ENCODE assay signal across 1 cellular context in the genomic region with DNA sequence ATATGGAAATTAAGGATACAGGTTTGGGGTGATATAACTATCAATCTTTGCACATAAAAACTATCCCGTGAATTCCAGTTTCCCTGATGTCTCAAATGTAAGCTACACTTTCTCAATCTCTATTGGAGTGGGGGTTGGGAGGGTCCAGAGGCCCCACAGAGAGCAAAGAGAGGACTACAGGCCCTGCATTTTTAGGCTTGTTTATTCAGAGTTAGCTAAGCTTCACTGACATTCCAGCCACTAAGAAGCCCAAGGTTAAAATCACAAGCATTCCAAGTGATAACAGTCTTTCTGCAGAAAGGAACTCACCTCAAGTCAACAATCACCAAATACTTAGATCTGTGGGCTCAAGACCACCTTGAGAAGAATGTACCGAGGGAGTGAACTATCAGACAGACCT.
TF ChIP-seq lines count a peak whose summit lies in the region.

No MANE protein-coding gene starts in this region.

TF ChIP-seq in HepG2, 621 proteins besides CTCF, POLR2A, EP300 and RAD21 (continued from another document and continues in another):
- TF ChIP-seq, protein P1, sequence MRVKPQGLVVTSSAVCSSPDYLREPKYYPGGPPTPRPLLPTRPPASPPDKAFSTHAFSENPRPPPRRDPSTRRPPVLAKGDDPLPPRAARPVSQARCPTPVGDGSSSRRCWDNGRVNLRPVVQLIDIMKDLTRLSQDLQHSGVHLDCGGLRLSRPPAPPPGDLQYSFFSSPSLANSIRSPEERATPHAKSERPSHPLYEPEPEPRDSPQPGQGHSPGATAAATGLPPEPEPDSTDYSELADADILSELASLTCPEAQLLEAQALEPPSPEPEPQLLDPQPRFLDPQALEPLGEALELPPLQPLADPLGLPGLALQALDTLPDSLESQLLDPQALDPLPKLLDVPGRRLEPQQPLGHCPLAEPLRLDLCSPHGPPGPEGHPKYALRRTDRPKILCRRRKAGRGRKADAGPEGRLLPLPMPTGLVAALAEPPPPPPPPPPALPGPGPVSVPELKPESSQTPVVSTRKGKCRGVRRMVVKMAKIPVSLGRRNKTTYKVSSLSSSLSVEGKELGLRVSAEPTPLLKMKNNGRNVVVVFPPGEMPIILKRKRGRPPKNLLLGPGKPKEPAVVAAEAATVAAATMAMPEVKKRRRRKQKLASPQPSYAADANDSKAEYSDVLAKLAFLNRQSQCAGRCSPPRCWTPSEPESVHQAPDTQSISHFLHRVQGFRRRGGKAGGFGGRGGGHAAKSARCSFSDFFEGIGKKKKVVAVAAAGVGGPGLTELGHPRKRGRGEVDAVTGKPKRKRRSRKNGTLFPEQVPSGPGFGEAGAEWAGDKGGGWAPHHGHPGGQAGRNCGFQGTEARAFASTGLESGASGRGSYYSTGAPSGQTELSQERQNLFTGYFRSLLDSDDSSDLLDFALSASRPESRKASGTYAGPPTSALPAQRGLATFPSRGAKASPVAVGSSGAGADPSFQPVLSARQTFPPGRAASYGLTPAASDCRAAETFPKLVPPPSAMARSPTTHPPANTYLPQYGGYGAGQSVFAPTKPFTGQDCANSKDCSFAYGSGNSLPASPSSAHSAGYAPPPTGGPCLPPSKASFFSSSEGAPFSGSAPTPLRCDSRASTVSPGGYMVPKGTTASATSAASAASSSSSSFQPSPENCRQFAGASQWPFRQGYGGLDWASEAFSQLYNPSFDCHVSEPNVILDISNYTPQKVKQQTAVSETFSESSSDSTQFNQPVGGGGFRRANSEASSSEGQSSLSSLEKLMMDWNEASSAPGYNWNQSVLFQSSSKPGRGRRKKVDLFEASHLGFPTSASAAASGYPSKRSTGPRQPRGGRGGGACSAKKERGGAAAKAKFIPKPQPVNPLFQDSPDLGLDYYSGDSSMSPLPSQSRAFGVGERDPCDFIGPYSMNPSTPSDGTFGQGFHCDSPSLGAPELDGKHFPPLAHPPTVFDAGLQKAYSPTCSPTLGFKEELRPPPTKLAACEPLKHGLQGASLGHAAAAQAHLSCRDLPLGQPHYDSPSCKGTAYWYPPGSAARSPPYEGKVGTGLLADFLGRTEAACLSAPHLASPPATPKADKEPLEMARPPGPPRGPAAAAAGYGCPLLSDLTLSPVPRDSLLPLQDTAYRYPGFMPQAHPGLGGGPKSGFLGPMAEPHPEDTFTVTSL (CRISPR knock-in tag; IDR thresholded peaks at IDR 0.05; ENCODE audit: borderline replicate concordance), result peak; percentile 65; the same call in 1 of the 2 replicates
- TF ChIP-seq, protein P2, sequence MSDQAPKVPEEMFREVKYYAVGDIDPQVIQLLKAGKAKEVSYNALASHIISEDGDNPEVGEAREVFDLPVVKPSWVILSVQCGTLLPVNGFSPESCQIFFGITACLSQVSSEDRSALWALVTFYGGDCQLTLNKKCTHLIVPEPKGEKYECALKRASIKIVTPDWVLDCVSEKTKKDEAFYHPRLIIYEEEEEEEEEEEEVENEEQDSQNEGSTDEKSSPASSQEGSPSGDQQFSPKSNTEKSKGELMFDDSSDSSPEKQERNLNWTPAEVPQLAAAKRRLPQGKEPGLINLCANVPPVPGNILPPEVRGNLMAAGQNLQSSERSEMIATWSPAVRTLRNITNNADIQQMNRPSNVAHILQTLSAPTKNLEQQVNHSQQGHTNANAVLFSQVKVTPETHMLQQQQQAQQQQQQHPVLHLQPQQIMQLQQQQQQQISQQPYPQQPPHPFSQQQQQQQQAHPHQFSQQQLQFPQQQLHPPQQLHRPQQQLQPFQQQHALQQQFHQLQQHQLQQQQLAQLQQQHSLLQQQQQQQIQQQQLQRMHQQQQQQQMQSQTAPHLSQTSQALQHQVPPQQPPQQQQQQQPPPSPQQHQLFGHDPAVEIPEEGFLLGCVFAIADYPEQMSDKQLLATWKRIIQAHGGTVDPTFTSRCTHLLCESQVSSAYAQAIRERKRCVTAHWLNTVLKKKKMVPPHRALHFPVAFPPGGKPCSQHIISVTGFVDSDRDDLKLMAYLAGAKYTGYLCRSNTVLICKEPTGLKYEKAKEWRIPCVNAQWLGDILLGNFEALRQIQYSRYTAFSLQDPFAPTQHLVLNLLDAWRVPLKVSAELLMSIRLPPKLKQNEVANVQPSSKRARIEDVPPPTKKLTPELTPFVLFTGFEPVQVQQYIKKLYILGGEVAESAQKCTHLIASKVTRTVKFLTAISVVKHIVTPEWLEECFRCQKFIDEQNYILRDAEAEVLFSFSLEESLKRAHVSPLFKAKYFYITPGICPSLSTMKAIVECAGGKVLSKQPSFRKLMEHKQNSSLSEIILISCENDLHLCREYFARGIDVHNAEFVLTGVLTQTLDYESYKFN (CRISPR knock-in tag; conservative IDR thresholded peaks at IDR 0.05), result peak; percentile 84
- TF ChIP-seq HOXD1 (CRISPR knock-in tag; IDR thresholded peaks at IDR 0.05), result 0 out of 2 replicates have a peak, but pooled peaks have one; percentile 28
- TF ChIP-seq ZNF546 (CRISPR knock-in tag; conservative IDR thresholded peaks at IDR 0.05), result no peak
- no peak; the same call in 1 of the 2 replicates for TF ChIP-seq RXRA (CRISPR knock-in tag; IDR thresholded peaks at IDR 0.05)
- no peak for TF ChIP-seq MEIS1 (CRISPR knock-in tag; IDR thresholded peaks at IDR 0.05; ENCODE audit: borderline replicate concordance)
- TF ChIP-seq, protein P3, sequence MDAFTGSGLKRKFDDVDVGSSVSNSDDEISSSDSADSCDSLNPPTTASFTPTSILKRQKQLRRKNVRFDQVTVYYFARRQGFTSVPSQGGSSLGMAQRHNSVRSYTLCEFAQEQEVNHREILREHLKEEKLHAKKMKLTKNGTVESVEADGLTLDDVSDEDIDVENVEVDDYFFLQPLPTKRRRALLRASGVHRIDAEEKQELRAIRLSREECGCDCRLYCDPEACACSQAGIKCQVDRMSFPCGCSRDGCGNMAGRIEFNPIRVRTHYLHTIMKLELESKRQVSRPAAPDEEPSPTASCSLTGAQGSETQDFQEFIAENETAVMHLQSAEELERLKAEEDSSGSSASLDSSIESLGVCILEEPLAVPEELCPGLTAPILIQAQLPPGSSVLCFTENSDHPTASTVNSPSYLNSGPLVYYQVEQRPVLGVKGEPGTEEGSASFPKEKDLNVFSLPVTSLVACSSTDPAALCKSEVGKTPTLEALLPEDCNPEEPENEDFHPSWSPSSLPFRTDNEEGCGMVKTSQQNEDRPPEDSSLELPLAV (CRISPR knock-in tag; conservative IDR thresholded peaks at IDR 0.05; ENCODE audit: low read depth), result no peak
- TF ChIP-seq NRL (CRISPR knock-in tag; IDR thresholded peaks at IDR 0.05; ENCODE audit: borderline replicate concordance), result no peak
- TF ChIP-seq ZNF136 (CRISPR knock-in tag; IDR thresholded peaks at IDR 0.05; ENCODE audit: low read depth), result no peak
- TF ChIP-seq HDAC2 (CRISPR knock-in tag; IDR thresholded peaks at IDR 0.05), result peak; percentile 93
- no peak for TF ChIP-seq ZNF572 (CRISPR knock-in tag; IDR thresholded peaks at IDR 0.05)
- TF ChIP-seq, protein P4, sequence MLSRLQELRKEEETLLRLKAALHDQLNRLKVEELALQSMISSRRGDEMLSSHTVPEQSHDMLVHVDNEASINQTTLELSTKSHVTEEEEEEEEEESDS (CRISPR knock-in tag; IDR thresholded peaks at IDR 0.05; ENCODE audit: borderline replicate concordance), result no peak
- TF ChIP-seq XRCC5 (optimal IDR thresholded peaks at IDR 0.05; ENCODE audit: low read length), result no peak
- TF ChIP-seq ZNF30 (CRISPR knock-in tag; IDR thresholded peaks at IDR 0.05), result no peak
- no peak for TF ChIP-seq ZSCAN29 (CRISPR knock-in tag; conservative IDR thresholded peaks at IDR 0.05)
- TF ChIP-seq, protein P5, sequence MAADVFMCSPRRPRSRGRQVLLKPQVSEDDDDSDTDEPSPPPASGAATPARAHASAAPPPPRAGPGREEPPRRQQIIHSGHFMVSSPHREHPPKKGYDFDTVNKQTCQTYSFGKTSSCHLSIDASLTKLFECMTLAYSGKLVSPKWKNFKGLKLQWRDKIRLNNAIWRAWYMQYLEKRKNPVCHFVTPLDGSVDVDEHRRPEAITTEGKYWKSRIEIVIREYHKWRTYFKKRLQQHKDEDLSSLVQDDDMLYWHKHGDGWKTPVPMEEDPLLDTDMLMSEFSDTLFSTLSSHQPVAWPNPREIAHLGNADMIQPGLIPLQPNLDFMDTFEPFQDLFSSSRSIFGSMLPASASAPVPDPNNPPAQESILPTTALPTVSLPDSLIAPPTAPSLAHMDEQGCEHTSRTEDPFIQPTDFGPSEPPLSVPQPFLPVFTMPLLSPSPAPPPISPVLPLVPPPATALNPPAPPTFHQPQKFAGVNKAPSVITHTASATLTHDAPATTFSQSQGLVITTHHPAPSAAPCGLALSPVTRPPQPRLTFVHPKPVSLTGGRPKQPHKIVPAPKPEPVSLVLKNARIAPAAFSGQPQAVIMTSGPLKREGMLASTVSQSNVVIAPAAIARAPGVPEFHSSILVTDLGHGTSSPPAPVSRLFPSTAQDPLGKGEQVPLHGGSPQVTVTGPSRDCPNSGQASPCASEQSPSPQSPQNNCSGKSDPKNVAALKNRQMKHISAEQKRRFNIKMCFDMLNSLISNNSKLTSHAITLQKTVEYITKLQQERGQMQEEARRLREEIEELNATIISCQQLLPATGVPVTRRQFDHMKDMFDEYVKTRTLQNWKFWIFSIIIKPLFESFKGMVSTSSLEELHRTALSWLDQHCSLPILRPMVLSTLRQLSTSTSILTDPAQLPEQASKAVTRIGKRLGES (CRISPR knock-in tag; IDR thresholded peaks at IDR 0.05; ENCODE audit: borderline replicate concordance), result no peak
- TF ChIP-seq HNRNPUL1 (IDR thresholded peaks at IDR 0.05; ENCODE audit: low read depth, low read length), result no peak
- no peak for TF ChIP-seq PCBP1 (IDR thresholded peaks at IDR 0.05; ENCODE audit: borderline replicate concordance, low read depth, low read length)
- no peak for TF ChIP-seq NFATC3 (CRISPR knock-in tag; IDR thresholded peaks at IDR 0.05)
- TF ChIP-seq ZNF878 (CRISPR knock-in tag; IDR thresholded peaks at IDR 0.05), result no peak
- TF ChIP-seq ZNF460 (CRISPR knock-in tag; IDR thresholded peaks at IDR 0.05; ENCODE audit: borderline replicate concordance), result no peak
- TF ChIP-seq ZNF563 (CRISPR knock-in tag; IDR thresholded peaks at IDR 0.05), result no peak
- TF ChIP-seq, protein P6, sequence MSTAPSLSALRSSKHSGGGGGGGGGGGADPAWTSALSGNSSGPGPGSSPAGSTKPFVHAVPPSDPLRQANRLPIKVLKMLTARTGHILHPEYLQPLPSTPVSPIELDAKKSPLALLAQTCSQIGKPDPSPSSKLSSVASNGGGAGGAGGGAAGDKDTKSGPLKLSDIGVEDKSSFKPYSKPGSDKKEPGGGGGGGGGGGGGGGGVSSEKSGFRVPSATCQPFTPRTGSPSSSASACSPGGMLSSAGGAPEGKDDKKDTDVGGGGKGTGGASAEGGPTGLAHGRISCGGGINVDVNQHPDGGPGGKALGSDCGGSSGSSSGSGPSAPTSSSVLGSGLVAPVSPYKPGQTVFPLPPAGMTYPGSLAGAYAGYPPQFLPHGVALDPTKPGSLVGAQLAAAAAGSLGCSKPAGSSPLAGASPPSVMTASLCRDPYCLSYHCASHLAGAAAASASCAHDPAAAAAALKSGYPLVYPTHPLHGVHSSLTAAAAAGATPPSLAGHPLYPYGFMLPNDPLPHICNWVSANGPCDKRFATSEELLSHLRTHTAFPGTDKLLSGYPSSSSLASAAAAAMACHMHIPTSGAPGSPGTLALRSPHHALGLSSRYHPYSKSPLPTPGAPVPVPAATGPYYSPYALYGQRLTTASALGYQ (CRISPR knock-in tag; IDR thresholded peaks at IDR 0.05), result peak; percentile 75
- TF ChIP-seq MAFG (CRISPR knock-in tag; IDR thresholded peaks at IDR 0.05), result no peak
- TF ChIP-seq SMAD9 (CRISPR knock-in tag; IDR thresholded peaks at IDR 0.05), result no peak
- no peak for TF ChIP-seq SRF (IDR thresholded peaks at IDR 0.05; ENCODE audit: low read depth, low read length)
- TF ChIP-seq PAF1 (CRISPR knock-in tag; IDR thresholded peaks at IDR 0.05), result no peak
- TF ChIP-seq STAG1 (CRISPR knock-in tag; IDR thresholded peaks at IDR 0.05), result peak; percentile 32
- TF ChIP-seq ZFAT (CRISPR knock-in tag; conservative IDR thresholded peaks at IDR 0.05), result no peak
- TF ChIP-seq ZNF552 (CRISPR knock-in tag; IDR thresholded peaks at IDR 0.05; ENCODE audit: borderline replicate concordance), result no peak
- TF ChIP-seq, protein P7, sequence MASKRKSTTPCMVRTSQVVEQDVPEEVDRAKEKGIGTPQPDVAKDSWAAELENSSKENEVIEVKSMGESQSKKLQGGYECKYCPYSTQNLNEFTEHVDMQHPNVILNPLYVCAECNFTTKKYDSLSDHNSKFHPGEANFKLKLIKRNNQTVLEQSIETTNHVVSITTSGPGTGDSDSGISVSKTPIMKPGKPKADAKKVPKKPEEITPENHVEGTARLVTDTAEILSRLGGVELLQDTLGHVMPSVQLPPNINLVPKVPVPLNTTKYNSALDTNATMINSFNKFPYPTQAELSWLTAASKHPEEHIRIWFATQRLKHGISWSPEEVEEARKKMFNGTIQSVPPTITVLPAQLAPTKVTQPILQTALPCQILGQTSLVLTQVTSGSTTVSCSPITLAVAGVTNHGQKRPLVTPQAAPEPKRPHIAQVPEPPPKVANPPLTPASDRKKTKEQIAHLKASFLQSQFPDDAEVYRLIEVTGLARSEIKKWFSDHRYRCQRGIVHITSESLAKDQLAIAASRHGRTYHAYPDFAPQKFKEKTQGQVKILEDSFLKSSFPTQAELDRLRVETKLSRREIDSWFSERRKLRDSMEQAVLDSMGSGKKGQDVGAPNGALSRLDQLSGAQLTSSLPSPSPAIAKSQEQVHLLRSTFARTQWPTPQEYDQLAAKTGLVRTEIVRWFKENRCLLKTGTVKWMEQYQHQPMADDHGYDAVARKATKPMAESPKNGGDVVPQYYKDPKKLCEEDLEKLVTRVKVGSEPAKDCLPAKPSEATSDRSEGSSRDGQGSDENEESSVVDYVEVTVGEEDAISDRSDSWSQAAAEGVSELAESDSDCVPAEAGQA (IDR thresholded peaks at IDR 0.05; ENCODE audit: low read depth), result no peak
- TF ChIP-seq, protein P7 (CRISPR knock-in tag; IDR thresholded peaks at IDR 0.05; ENCODE audit: borderline replicate concordance), result no peak
- no peak for TF ChIP-seq SP4 (CRISPR knock-in tag; IDR thresholded peaks at IDR 0.05)
